ENCODE assay signal across 11 cellular contexts in genomic region chr3:128113817-128114794, GRCh38. TPM values are rescaled to one million over a fixed set of nuclear protein-coding genes. Genes with fewer than 3 reads are reported as not detected.
DNase-seq lines count a peak whose midpoint lies in the region; ATAC-seq lines count a peak whose summit lies in the region.
"Had no signal": no experiment of that assay in that cellular context is flagged by ENCODE, and none has a peak within 500 bp of the region (broad histone marks: within the 10 kb centered on the region; RNA-seq: fewer than 3 reads in every experiment).

No MANE protein-coding gene starts in this region.

- H3K27ac Mint-ChIP-seq in activated CD4-positive, alpha-beta T cell treated with anti-CD3 and anti-CD28 coated beads for 36 hours, result peak overlapping the region; percentile 63
- peak overlapping the region; percentile 92 for H3K27ac Mint-ChIP-seq in T-helper 17 cell
- H3K27ac Mint-ChIP-seq in naive thymus-derived CD8-positive, alpha-beta T cell, result peak overlapping the region in 7 of 10 donors; percentile 2 to 95 (median 50)

- H3K4me3 Mint-ChIP-seq in activated CD4-positive, alpha-beta T cell treated with anti-CD3 and anti-CD28 coated beads for 36 hours, result peak overlapping the region; percentile 40
- H3K4me3 Mint-ChIP-seq in T-helper 17 cell, result peak overlapping the region; percentile 57
- peak overlapping the region in 4 of 10 donors; percentile 8 to 73 (median 50) for H3K4me3 Mint-ChIP-seq in naive thymus-derived CD8-positive, alpha-beta T cell

- H3K9me3 ChIP-seq in T-helper 17 cell (ENCODE audit: control insufficient read depth, low read length, poor library complexity, severe bottlenecking), result no peaks in the 10 kb centered on the region

- peaks cover 69% of the 10 kb centered on the region for H3K36me3 Mint-ChIP-seq in activated CD4-positive, alpha-beta T cell treated with anti-CD3 and anti-CD28 coated beads for 36 hours (ENCODE audit: low read depth)
- H3K36me3 Mint-ChIP-seq in T-helper 17 cell (ENCODE audit: low read depth), result peaks cover 16% of the 10 kb centered on the region
- peaks cover 13 to 80% (median 36%) of the 10 kb centered on the region in 3 donors for H3K36me3 Mint-ChIP-seq in naive thymus-derived CD8-positive, alpha-beta T cell

- DNase-seq in activated CD4-positive, alpha-beta T cell treated with anti-CD3 and anti-CD28 coated beads for 36 hours, result no peak
- no peak for DNase-seq in activated CD4-positive, alpha-beta T cell treated with anti-CD3 and anti-CD28 coated beads, Interleukin-2, amount 50 U/mL, for 48 hours
- DNase-seq in T-helper 17 cell (no peak), HT-29 (ENCODE audit: low spot score) (no peak), HuH-7.5 (ENCODE audit: low spot score) (no peak)
- no peak for DNase-seq in naive thymus-derived CD8-positive, alpha-beta T cell
- DNase-seq: H7, KBM-7, NCI-H526 had no signal

- peaks cover 58% of the 10 kb centered on the region for H3K4me1 Mint-ChIP-seq in activated CD4-positive, alpha-beta T cell treated with anti-CD3 and anti-CD28 coated beads for 36 hours
- H3K4me1 Mint-ChIP-seq in T-helper 17 cell, result peaks cover 32% of the 10 kb centered on the region
- peaks cover 25 to 51% (median 43%) of the 10 kb centered on the region in 4 donors for H3K4me1 Mint-ChIP-seq in naive thymus-derived CD8-positive, alpha-beta T cell

- POLR2A ChIA-PET in activated CD4-positive, alpha-beta T cell treated with anti-CD3 and anti-CD28 coated beads for 36 hours (lab: Charles Lee), result interaction anchor here (1.9 kb wide), 1 partner anchor 9 kb away, joined by 10 read pairs; the partner anchor contains the start of gene RUVBL1
- POLR2A ChIA-PET in naive thymus-derived CD8-positive, alpha-beta T cell (lab: Charles Lee), result interaction anchor here (1.8 kb wide), 1 partner anchor 9 kb away, joined by 9 read pairs; the partner anchor contains the start of gene RUVBL1

- H3K27me3 Mint-ChIP-seq in activated CD4-positive, alpha-beta T cell treated with anti-CD3 and anti-CD28 coated beads for 36 hours, result no peaks in the 10 kb centered on the region
- H3K27me3 Mint-ChIP-seq in T-helper 17 cell, result no peaks in the 10 kb centered on the region
- no peaks in the 10 kb centered on the region for H3K27me3 Mint-ChIP-seq in naive thymus-derived CD8-positive, alpha-beta T cell

- CTCF ChIA-PET in activated CD4-positive, alpha-beta T cell treated with anti-CD3 and anti-CD28 coated beads for 36 hours (lab: Charles Lee), result interaction anchor here (0.6 to 1.8 kb wide), 5 partner anchors 10 to 505 kb away, joined by 3 to 5 read pairs (median 3); partner anchors contain the start of gene RUVBL1

- no peak for ATAC-seq in activated CD4-positive, alpha-beta T cell treated with anti-CD3 and anti-CD28 coated beads for 36 hours
- ATAC-seq in HG02623 (IDR thresholded peaks at IDR 0.05; ENCODE audit: unreplicated experiment) (peak; percentile 47), T-helper 17 cell (peak; percentile 31), HG03135 (IDR thresholded peaks at IDR 0.05; ENCODE audit: unreplicated experiment) (no peak)
- ATAC-seq in naive thymus-derived CD8-positive, alpha-beta T cell, result no peak

- intact Hi-C loops in activated CD4-positive, alpha-beta T cell treated with anti-CD3 and anti-CD28 coated beads for 36 hours (cut with DNase I, micrococcal nuclease), result loop anchor here (2.0 to 5.0 kb wide), 2 partner anchors 38 to 61 kb away; partner anchors contain the start of genes EEFSEC (in 1 of the 2) and SEC61A1 (in 1 of the 2)

- no peaks in the 10 kb centered on the region for H3K9me3 Mint-ChIP-seq in activated CD4-positive, alpha-beta T cell treated with anti-CD3 and anti-CD28 coated beads for 36 hours (ENCODE audit: low read depth)
- H3K9me3 Mint-ChIP-seq in naive thymus-derived CD8-positive, alpha-beta T cell, result no peaks in the 10 kb centered on the region

RNA-seq across cellular contexts. Expression of gene RUVBL1, which starts 9.5 kb away (rescaled TPM):
- total RNA-seq in activated CD4-positive, alpha-beta T cell treated with anti-CD3 and anti-CD28 coated beads for 36 hours, result 10 to 100 TPM; 97.0 to 99.9 TPM
- 10 to 100 TPM; 18.5 to 21.3 TPM for total RNA-seq in T-helper 17 cell
- total RNA-seq in naive thymus-derived CD8-positive, alpha-beta T cell, result 10 to 100 TPM; 26.2 to 27.9 TPM
- 10 to 100 TPM; 49.5 to 66.6 (median 65.2) TPM for polyA plus RNA-seq in naive thymus-derived CD8-positive, alpha-beta T cell
- 135 and 153 TPM in 2 replicates for total RNA-seq in HT-29 (2014; rRNA removed; shearing (Covaris generic))

RNA-seq across cellular contexts. Expression of gene EEFSEC, which starts 39.2 kb away (rescaled TPM):
- total RNA-seq in activated CD4-positive, alpha-beta T cell treated with anti-CD3 and anti-CD28 coated beads for 36 hours, result 10 to 100 TPM; 19.6 to 20.7 TPM
- total RNA-seq in T-helper 17 cell, result 10 to 100 TPM; 14.0 to 14.7 TPM
- 10 to 100 TPM; 18.4 to 19.2 TPM for total RNA-seq in naive thymus-derived CD8-positive, alpha-beta T cell
- polyA plus RNA-seq in naive thymus-derived CD8-positive, alpha-beta T cell, result 10 to 100 TPM; 14.7 to 27.1 (median 24.3) TPM
- 16.8 and 22.0 TPM in 2 replicates for total RNA-seq in HT-29 (2014; rRNA removed; shearing (Covaris generic))

Comparison
In these comparisons a context has a peak if more than half of its experiments do, and no peak if none do; other contexts are left out.
1. ATAC-seq: peak in HG02623 (single experiment) and T-helper 17 cell (single experiment); none in activated CD4-positive, alpha-beta T cell treated with anti-CD3 and anti-CD28 coated beads for 36 hours (single experiment), naive thymus-derived CD8-positive, alpha-beta T cell (0 of 2) and HG03135 (single experiment).
2. Peak in every context shown above with its lines, with median percentiles within 50 percentile points of each other: H3K27ac Mint-ChIP-seq.